ENCODE assay signal across 1 cellular context in the genomic region with DNA sequence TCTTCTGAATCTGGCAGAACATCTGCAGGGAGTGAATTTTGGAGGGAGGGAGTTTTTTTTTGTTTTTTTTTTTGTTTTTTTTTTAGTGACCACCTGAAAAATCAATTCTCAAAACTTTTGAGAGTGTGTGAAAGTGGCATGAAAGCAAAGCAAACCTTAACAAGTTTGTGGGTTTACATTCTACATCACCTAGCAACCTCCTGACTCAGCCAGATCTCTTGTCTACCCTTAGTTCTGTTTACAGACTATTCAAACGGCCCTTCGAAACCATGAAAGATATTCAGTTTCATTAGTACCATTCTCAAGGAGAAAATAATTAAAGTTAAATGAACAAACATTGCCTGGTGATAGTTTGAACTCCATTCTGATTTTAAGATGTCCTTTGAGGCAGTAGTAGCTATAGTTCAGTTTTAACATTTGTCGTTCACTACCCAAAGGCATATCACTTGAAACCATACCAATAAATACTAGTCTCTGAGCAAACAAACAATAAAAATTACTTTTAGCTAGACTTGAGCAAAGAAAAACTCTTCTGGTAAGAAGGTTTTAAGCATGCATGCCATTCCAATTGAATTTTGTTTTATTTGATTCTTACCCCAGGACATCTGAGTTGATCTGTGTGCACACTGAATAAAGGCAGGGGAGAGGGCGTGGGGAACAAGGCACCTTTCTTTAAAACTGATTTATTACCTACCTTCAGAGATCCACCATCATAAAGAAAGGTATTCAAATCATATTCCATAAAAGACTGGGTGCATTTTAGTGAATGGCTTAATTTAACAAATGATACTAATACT.
TF ChIP-seq lines count a peak whose summit lies in the region.

No MANE protein-coding gene starts in this region.

TF ChIP-seq in GM12878, 131 proteins besides CTCF, POLR2A, EP300 and RAD21 (continued from another document):
- TF ChIP-seq ZNF687 (IDR thresholded peaks at IDR 0.05) (no peak), RAD51 (IDR thresholded peaks at IDR 0.05) (no peak), IRF3 (IDR thresholded peaks at IDR 0.05) (no peak), KDM1A (IDR thresholded peaks at IDR 0.05; ENCODE audit: borderline replicate concordance) (no peak), SUZ12 (IDR thresholded peaks at IDR 0.05; ENCODE audit: unreplicated experiment) (no peak)
